ENCODE assay signal across 32 cellular contexts in the genomic region with DNA sequence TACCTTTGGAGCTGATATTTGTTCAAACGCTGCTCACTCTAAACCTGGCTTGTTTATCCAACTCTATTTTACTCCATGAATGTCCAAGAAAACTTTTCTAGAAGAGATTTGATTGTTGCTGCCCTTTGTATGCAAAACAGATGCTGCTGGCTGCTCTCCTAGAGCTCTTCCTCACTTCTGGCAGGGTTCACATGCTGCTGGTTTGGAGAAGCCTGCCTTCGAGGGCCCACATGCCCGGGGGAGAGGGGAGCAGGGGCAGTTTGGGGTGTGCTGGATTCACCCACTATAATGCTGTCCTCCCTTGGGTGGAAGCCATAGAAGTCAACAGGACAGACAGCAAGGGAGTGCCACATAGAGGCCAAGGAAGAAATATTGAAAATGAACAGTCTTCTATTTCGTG. TPM values are rescaled to one million over a fixed set of nuclear protein-coding genes. Genes with fewer than 3 reads are reported as not detected.
"Had no signal": no experiment of that assay in that cellular context is flagged by ENCODE, and none has a peak within 500 bp of the region (broad histone marks: within the 10 kb centered on the region; RNA-seq: fewer than 3 reads in every experiment).

No MANE protein-coding gene starts in this region.

- DNase-seq: activated B cell treated with CpG ODN at 0.5 μM for 24 hours; activated CD4-positive, alpha-beta memory T cell treated with anti-CD3 and anti-CD28 coated beads, Interleukin-2, amount 10 ng/mL, durations not matched to agents 7 days and 5 days; activated CD4-positive, alpha-beta T cell treated with anti-CD3 and anti-CD28 coated beads, Interleukin-2, amount 10 ng/mL, durations not matched to agents 24 days and 14 days; activated CD4-positive, alpha-beta T cell treated with anti-CD3 and anti-CD28 coated beads, Interleukin-2, amount 50 U/mL, for 4 hours; activated effector memory CD4-positive, alpha-beta T cell treated with Interleukin-2 at 50 U/mL for 16 hours; activated gamma-delta T cell treated with Interleukin-2 at 50 U/mL for 16 hours; activated naive CD4-positive, alpha-beta T cell treated with anti-CD3 and anti-CD28 coated beads, Interleukin-2, amount 50 U/mL, for 16 hours; activated naive CD4-positive, alpha-beta T cell treated with Interleukin-2 at 50 U/mL for 16 hours; activated T-cell treated with anti-CD3 and anti-CD28 coated beads, Interleukin-2, amount 50 U/mL, for 4 hours; amniotic stem cell; aorta; body of pancreas; caudate nucleus; effector CD8-positive, alpha-beta T cell; esophagus squamous epithelium; foreskin fibroblast; glutamatergic neuron; T-helper 1 cell; T-helper 17 cell; T1000; WERI-Rb-1 had no signal

- H3K27ac Mint-ChIP-seq: activated B cell treated with CpG ODN at 0.5 μM for 24 hours; activated CD4-positive, alpha-beta memory T cell treated with anti-CD3 and anti-CD28 coated beads, Interleukin-2, amount 10 ng/mL, durations not matched to agents 7 days and 5 days; activated CD4-positive, alpha-beta T cell treated with anti-CD3 and anti-CD28 coated beads, Interleukin-2, amount 10 ng/mL, durations not matched to agents 24 days and 14 days; activated naive CD8-positive, alpha-beta T cell; activated T-helper 17 cell treated with anti-CD3 and anti-CD28 coated beads, Interleukin-2, amount 50 U/mL, for 72 hours; T-helper 17 cell; T-helper 2 cell treated with Interferon-gamma antibody and Interleukin-4, amounts not matched to agents 5 μg/mL and 100 μg/mL, for 36 hours had no signal

- H3K27ac ChIP-seq: body of pancreas, epithelial cell of prostate, esophagus squamous epithelium, WERI-Rb-1 had no signal

- H3K9me3 ChIP-seq: body of pancreas, esophagus squamous epithelium had no signal

- H3K36me3 ChIP-seq: esophagus squamous epithelium, WERI-Rb-1 had no signal

- H3K9me3 Mint-ChIP-seq: activated B cell treated with CpG ODN at 0.5 μM for 24 hours; activated CD4-positive, alpha-beta memory T cell treated with anti-CD3 and anti-CD28 coated beads, Interleukin-2, amount 10 ng/mL, durations not matched to agents 7 days and 5 days; activated T-cell treated with anti-CD3 and anti-CD28 coated beads, Interleukin-2, amount 50 U/mL, for 4 hours; activated T-helper 17 cell treated with anti-CD3 and anti-CD28 coated beads, Interleukin-2, amount 50 U/mL, for 72 hours; T-helper 2 cell treated with Interferon-gamma antibody and Interleukin-4, amounts not matched to agents 5 μg/mL and 100 μg/mL, for 36 hours had no signal

- H3K4me1 Mint-ChIP-seq: activated T-helper 17 cell treated with anti-CD3 and anti-CD28 coated beads, Interleukin-2, amount 50 U/mL, for 72 hours had no signal

- FAIRE-seq: colon, endometrium, endothelial cell of umbilical vein, frontal cortex had no signal

- H3K4me3 Mint-ChIP-seq: activated B cell treated with CpG ODN at 0.5 μM for 24 hours; activated CD4-positive, alpha-beta memory T cell treated with anti-CD3 and anti-CD28 coated beads, Interleukin-2, amount 10 ng/mL, durations not matched to agents 7 days and 5 days; activated CD4-positive, alpha-beta T cell treated with anti-CD3 and anti-CD28 coated beads, Interleukin-2, amount 10 ng/mL, durations not matched to agents 24 days and 14 days; activated naive CD8-positive, alpha-beta T cell; activated T-cell treated with anti-CD3 and anti-CD28 coated beads, Interleukin-2, amount 50 U/mL, for 4 hours; activated T-helper 17 cell treated with anti-CD3 and anti-CD28 coated beads, Interleukin-2, amount 50 U/mL, for 72 hours; T-helper 17 cell; T-helper 2 cell treated with Interferon-gamma antibody and Interleukin-4, amounts not matched to agents 5 μg/mL and 100 μg/mL, for 36 hours had no signal

- ATAC-seq: activated CD4-positive, CD25-positive, alpha-beta regulatory T cell treated with anti-CD3 and anti-CD28 coated beads, Interleukin-2, amount 50 U/mL, for 24 hours; activated T-cell treated with anti-CD3 and anti-CD28 coated beads, Interleukin-2, amount 50 U/mL, for 4 hours; activated T-helper 17 cell treated with anti-CD3 and anti-CD28 coated beads, Interleukin-2, amount 50 U/mL, for 72 hours; body of pancreas; T-helper 17 cell had no signal

- H3K4me3 ChIP-seq: body of pancreas, esophagus squamous epithelium had no signal

- H3K36me3 Mint-ChIP-seq: activated naive CD8-positive, alpha-beta T cell had no signal

- H3K4me1 ChIP-seq: body of pancreas, esophagus squamous epithelium had no signal

- H3K27me3 ChIP-seq: body of pancreas had no signal

- H3K27me3 Mint-ChIP-seq: activated B cell treated with CpG ODN at 0.5 μM for 24 hours; activated CD4-positive, alpha-beta T cell treated with anti-CD3 and anti-CD28 coated beads, Interleukin-2, amount 10 ng/mL, durations not matched to agents 24 days and 14 days; activated naive CD8-positive, alpha-beta T cell had no signal

RNA-seq across cellular contexts. Expression of a gene that starts 32.2 kb away (rescaled TPM):
- total RNA-seq: activated T-helper 17 cell treated with anti-CD3 and anti-CD28 coated beads, Interleukin-2, amount 50 U/mL, for 72 hours; chondrocyte; dermis microvascular lymphatic vessel endothelial cell; endothelial cell of umbilical vein had no signal
- polyA plus RNA-seq: endothelial cell of umbilical vein had no signal
